Comparison of ENCODE assay signal across 18 cellular contexts in the genomic region with DNA sequence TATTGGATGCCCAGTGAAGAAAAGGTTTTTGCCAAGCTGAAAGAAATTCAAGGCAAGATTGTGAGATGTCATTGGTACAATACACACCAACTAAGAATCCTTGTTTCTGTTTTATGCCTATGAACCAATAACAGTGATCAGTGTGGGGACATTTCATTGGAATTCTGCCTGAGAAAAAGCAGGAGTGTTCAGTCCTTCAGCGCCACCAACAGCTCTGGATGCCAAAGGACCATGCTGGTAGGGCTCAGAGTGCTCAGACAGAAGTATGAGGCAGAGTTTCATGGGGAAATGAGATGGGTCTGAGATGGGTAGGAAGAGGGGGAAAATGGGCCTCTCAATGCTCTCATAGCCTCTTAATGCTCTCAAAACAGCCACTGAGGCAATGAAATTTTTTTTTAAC. TPM values are rescaled to one million over a fixed set of nuclear protein-coding genes. Genes with fewer than 3 reads are reported as not detected.
DNase-seq lines count a peak whose midpoint lies in the region; ATAC-seq and TF ChIP-seq lines count a peak whose summit lies in the region.
"Had no signal": no experiment of that assay in that cellular context is flagged by ENCODE, and none has a peak within 500 bp of the region (broad histone marks: within the 10 kb centered on the region; RNA-seq: fewer than 3 reads in every experiment).

No MANE protein-coding gene starts in this region.

- BruUV-seq in A673 (replicated peaks; lab: Mats Ljungman, UMichigan) (no TSS peak), HCT116 (replicated peaks; lab: Mats Ljungman, UMichigan) (no TSS peak)

- no peak for TF ChIP-seq POLR2A in HCT116 (IDR thresholded peaks at IDR 0.05; ENCODE audit: borderline replicate concordance, extremely low read depth, insufficient read depth, insufficient read length)

- POLR2A ChIA-PET in A673 (lab: Charles Lee; ENCODE audit: low non-redundant PET), result no interaction called here
- POLR2A ChIA-PET in HCT116 (lab: Charles Lee), result no interaction called here

- peak; percentile 37 for DNase-seq in A673 (ENCODE audit: low spot score)
- DNase-seq in HCT116 (ENCODE audit: low read depth, low spot score), result peak; percentile 7
- DNase-seq in RKO (ENCODE audit: low spot score), result peak; percentile 31
- no peak for DNase-seq in hepatocyte (ENCODE audit: low spot score)
- no peak for DNase-seq in activated naive CD8-positive, alpha-beta T cell treated with anti-CD3 and anti-CD28 coated beads, Interleukin-2, amount 50 U/mL, for 24 hours
- no peak for DNase-seq in immature natural killer cell
- DNase-seq in HFFc6, result no peak
- DNase-seq in stimulated activated naive CD4-positive, alpha-beta T cell (lab: John Stamatoyannopoulos, UW), result no peak
- DNase-seq: activated CD4-positive, alpha-beta T cell treated with anti-CD3 and anti-CD28 coated beads for 36 hours; activated CD8-positive, alpha-beta memory T cell treated with anti-CD3 and anti-CD28 coated beads, Interleukin-2, amount 50 U/mL, for 48 hours; activated naive CD4-positive, alpha-beta T cell treated with anti-CD3 and anti-CD28 coated beads, Interleukin-2, amount 50 U/mL, for 16 hours; effector CD8-positive, alpha-beta T cell; KBM-7; left lung; NCI-H524 treated with DMSO at 0.1 percent for 48 hours; posterior cingulate gyrus; stomach had no signal

- H3K9me2 ChIP-seq in HCT116 (ENCODE audit: insufficient read depth) (no peaks in the 10 kb centered on the region), hepatocyte (replicated peaks; ENCODE audit: insufficient read depth) (no peaks in the 10 kb centered on the region)

- no peaks in the 10 kb centered on the region for H3K36me3 ChIP-seq in A673 (ENCODE audit: insufficient read depth, low read length, poor library complexity, severe bottlenecking)
- no peaks in the 10 kb centered on the region for H3K36me3 ChIP-seq in HCT116 (ENCODE audit: control insufficient read depth in 1 of 2, insufficient read depth in 2 of 2, low read length in 2 of 2)
- H3K36me3 ChIP-seq in hepatocyte (replicated peaks; ENCODE audit: insufficient read depth, low read depth), result no peaks in the 10 kb centered on the region
- H3K36me3 ChIP-seq: left lung, stomach, vagina had no signal

- no peak overlapping the region for H3K9ac ChIP-seq in HCT116 (ENCODE audit: low read length)

- H4K20me1 ChIP-seq in HCT116 (ENCODE audit: insufficient read depth) (no peaks in the 10 kb centered on the region), hepatocyte (ENCODE audit: insufficient read depth, poor library complexity, severe bottlenecking) (no peaks in the 10 kb centered on the region)

- H3K27ac ChIP-seq in A673 (ENCODE audit: low read depth, low read length, poor library complexity, severe bottlenecking), result no peak overlapping the region
- H3K27ac ChIP-seq in HCT116 (ENCODE audit: low read depth, low read length), result no peak overlapping the region
- H3K27ac ChIP-seq in hepatocyte, result no peak overlapping the region
- H3K27ac ChIP-seq: left lung, vagina had no signal

- no peaks in the 10 kb centered on the region for H3K79me2 ChIP-seq in HCT116 (ENCODE audit: insufficient read depth, low read length)
- H3K79me2 ChIP-seq in hepatocyte, result no peaks in the 10 kb centered on the region

- H3K9me3 ChIP-seq in A673 (ENCODE audit: low read depth, low read length, poor library complexity, severe bottlenecking) (no peaks in the 10 kb centered on the region), HCT116 (ENCODE audit: control insufficient read depth in 1 of 2, insufficient read depth in 1 of 2, low read depth in 1 of 2, low read length in 2 of 2) (no peaks in the 10 kb centered on the region), hepatocyte (ENCODE audit: low read depth) (no peaks in the 10 kb centered on the region)
- H3K9me3 ChIP-seq: left lung, stomach, vagina had no signal

- CTCF ChIA-PET in A673 (lab: Charles Lee) (no interaction called here), HCT116 (lab: Charles Lee) (interaction anchor here (1.2 to 2.4 kb wide), 3 partner anchors 9 to 183 kb away, joined by 3 to 27 read pairs (median 5); no protein-coding TSS in a partner anchor)

- H3K27ac Mint-ChIP-seq in activated naive CD8-positive, alpha-beta T cell treated with anti-CD3 and anti-CD28 coated beads, Interleukin-2, amount 50 U/mL, for 24 hours, result no peak overlapping the region
- no peak overlapping the region for H3K27ac Mint-ChIP-seq in immature natural killer cell
- no peak overlapping the region for H3K27ac Mint-ChIP-seq in HFFc6

- H3K4me1 ChIP-seq in A673 (ENCODE audit: insufficient read depth, low read length, poor library complexity, severe bottlenecking) (peaks cover 8% of the 10 kb centered on the region), HCT116 (ENCODE audit: control insufficient read depth in 1 of 2, insufficient read depth in 2 of 2, low read length in 2 of 2) (peaks cover 0 to 12% of the 10 kb centered on the region in 2 experiments; a peak in 3 of 4 replicates), hepatocyte (ENCODE audit: insufficient read depth) (no peaks in the 10 kb centered on the region)

- H3K4me2 ChIP-seq in HCT116 (ENCODE audit: low read length) (0 out of 2 replicates have a peak overlapping the region, but pooled peaks have one; percentile 65), hepatocyte (peak overlapping the region; percentile 75)

- no peak for TF ChIP-seq RAD21 in HCT116 (IDR thresholded peaks at IDR 0.05; ENCODE audit: low read depth)

- no peaks in the 10 kb centered on the region for H3K27me3 ChIP-seq in A673 (replicated peaks; ENCODE audit: insufficient read depth, low read depth, low read length, poor library complexity)
- H3K27me3 ChIP-seq in HCT116 (ENCODE audit: insufficient read depth, low read length), result no peaks in the 10 kb centered on the region; the same call in 1 of the 2 replicates
- no peaks in the 10 kb centered on the region for H3K27me3 ChIP-seq in hepatocyte
- H3K27me3 ChIP-seq: vagina had no signal

- no peaks in the 10 kb centered on the region for H3K27me3 Mint-ChIP-seq in activated naive CD8-positive, alpha-beta T cell treated with anti-CD3 and anti-CD28 coated beads, Interleukin-2, amount 50 U/mL, for 24 hours
- H3K27me3 Mint-ChIP-seq in immature natural killer cell (ENCODE audit: low read depth in 3 of 3), result peaks cover 5 to 12% (median 7%) of the 10 kb centered on the region in 3 donors
- peaks cover 5% of the 10 kb centered on the region for H3K27me3 Mint-ChIP-seq in HFFc6 (ENCODE audit: insufficient read depth)

- H3K36me3 Mint-ChIP-seq in activated naive CD8-positive, alpha-beta T cell treated with anti-CD3 and anti-CD28 coated beads, Interleukin-2, amount 50 U/mL, for 24 hours (ENCODE audit: low read depth), result peaks cover 3% of the 10 kb centered on the region
- H3K36me3 Mint-ChIP-seq in immature natural killer cell (no peaks in the 10 kb centered on the region), HFFc6 (ENCODE audit: low read depth) (no peaks in the 10 kb centered on the region)

- intact Hi-C loops in A673 (cut with micrococcal nuclease; ENCODE audit: unreplicated experiment) (loop anchor here (10.0 kb wide), 1 partner anchor 923 kb away; no protein-coding TSS in a partner anchor), HCT116 (cut with micrococcal nuclease) (no loop called here)

- H3K4me3 ChIP-seq in A673 (ENCODE audit: low read depth, low read length, poor library complexity, severe bottlenecking) (no peak overlapping the region), HCT116 (replicated peaks in 1 of 2; ENCODE audit: low read depth in 1 of 2, low read length in 2 of 2) (no peak overlapping the region), hepatocyte (no peak overlapping the region)
- H3K4me3 ChIP-seq: left lung had no signal

- 84% methylated on average over 1 of the region's 1 CpG for WGBS in hepatocyte (ENCODE audit: low lambda C conversion rate, missing lambda C conversion rate)

- H2AFZ ChIP-seq in HCT116 (ENCODE audit: low read depth, low read length, poor library complexity, severe bottlenecking), result peak overlapping the region; percentile 89
- H2AFZ ChIP-seq in hepatocyte, result peak overlapping the region; percentile 72

- TF ChIP-seq CTCF in A673 (conservative IDR thresholded peaks at IDR 0.05; ENCODE audit: low read depth, low read length) (peak; percentile 34; the same call in 1 of the 2 replicates), HCT116 (IDR thresholded peaks at IDR 0.05 in 2 of 3, conservative IDR thresholded peaks at IDR 0.05 in 1 of 3; ENCODE audit: borderline replicate concordance in 1 of 3, insufficient read depth in 1 of 3, low read depth in 2 of 3, low read length in 2 of 3) (peak in 1 of 3 experiments; percentile 41; a peak in 2 of 6 replicates), hepatocyte (IDR thresholded peaks at IDR 0.05; ENCODE audit: poor library complexity) (peak; percentile 3), HFFc6 (IDR thresholded peaks at IDR 0.05) (no peak)

- H3K9me3 Mint-ChIP-seq in activated naive CD8-positive, alpha-beta T cell treated with anti-CD3 and anti-CD28 coated beads, Interleukin-2, amount 50 U/mL, for 24 hours, result no peaks in the 10 kb centered on the region
- H3K9me3 Mint-ChIP-seq in immature natural killer cell (peaks cover 0 to 2% (median 0%) of the 10 kb centered on the region in 6 donors), HFFc6 (no peaks in the 10 kb centered on the region)

- peak; percentile 70 for ATAC-seq in HCT116
- ATAC-seq in activated naive CD8-positive, alpha-beta T cell treated with anti-CD3 and anti-CD28 coated beads, Interleukin-2, amount 50 U/mL, for 24 hours, result no peak
- ATAC-seq: left lung had no signal

- no peak overlapping the region for H3K4me3 Mint-ChIP-seq in activated naive CD8-positive, alpha-beta T cell treated with anti-CD3 and anti-CD28 coated beads, Interleukin-2, amount 50 U/mL, for 24 hours
- H3K4me3 Mint-ChIP-seq in immature natural killer cell, result no peak overlapping the region
- no peak overlapping the region for H3K4me3 Mint-ChIP-seq in HFFc6

- RAD21 ChIA-PET in HCT116 (lab: Charles Lee; ENCODE audit: low non-redundant PET in 1 of 2, low total read pairs in 2 of 2, uncharacterized antibody in 2 of 2, unreplicated experiment in 2 of 2), result no interaction called here

- peaks cover 14% of the 10 kb centered on the region for H3K4me1 Mint-ChIP-seq in activated naive CD8-positive, alpha-beta T cell treated with anti-CD3 and anti-CD28 coated beads, Interleukin-2, amount 50 U/mL, for 24 hours
- H3K4me1 Mint-ChIP-seq in immature natural killer cell (peaks cover 11 to 12% of the 10 kb centered on the region in 2 donors), HFFc6 (ENCODE audit: low read depth) (peaks cover 14% of the 10 kb centered on the region)

RNA-seq across cellular contexts. Expression of a gene that starts 56.5 kb away (rescaled TPM):
- total RNA-seq in A673 (2021) (23.9 and 26.2 TPM in 2 replicates), HCT116 (2021; ENCODE audit: unreplicated experiment) (23.6 TPM), hepatocyte (26.1 and 29.8 TPM in 2 replicates)
- polyA plus RNA-seq in HCT116 (2012), result 4.0 and 6.1 TPM in 2 replicates
- polyA plus RNA-seq in hepatocyte (8.8 and 10.7 TPM in 2 replicates), immature natural killer cell (10 to 100 TPM; 12.6 to 20.8 (median 14.8) TPM)
- total RNA-seq in HFFc6 (2021; fragmentation: NEBNext Ultra II Directional; extraction: Animal tissue kit (Norgen Biotek cat#: 25700)), result 10 to 100 TPM; 15.6 to 20.1 (median 18.4) TPM

RNA-seq across cellular contexts. Expression of a gene that starts 56.6 kb away (rescaled TPM):
- total RNA-seq in A673 (2021), result 173 and 185 TPM in 2 replicates
- 132 TPM for total RNA-seq in HCT116 (2021; ENCODE audit: unreplicated experiment)
- 67.0 and 102 TPM in 2 replicates for polyA plus RNA-seq in HCT116 (2012)
- total RNA-seq in hepatocyte, result 178 and 190 TPM in 2 replicates
- polyA plus RNA-seq in hepatocyte, result 478 and 510 TPM in 2 replicates
- polyA plus RNA-seq in immature natural killer cell, result 100 to 1,000 TPM; 343 to 470 (median 345) TPM
- 100 to 1,000 TPM; 144 to 166 (median 161) TPM for total RNA-seq in HFFc6 (2021; fragmentation: NEBNext Ultra II Directional; extraction: Animal tissue kit (Norgen Biotek cat#: 25700))

Comparison
In these comparisons a context has a peak if more than half of its experiments do, and no peak if none do; other contexts are left out.
1. DNase-seq: peak in A673 (single experiment), HCT116 (single experiment) and RKO (single experiment); none in hepatocyte (single experiment), activated naive CD8-positive, alpha-beta T cell treated with anti-CD3 and anti-CD28 coated beads, Interleukin-2, amount 50 U/mL, for 24 hours (single experiment), immature natural killer cell (0 of 3), HFFc6 (single experiment) and stimulated activated naive CD4-positive, alpha-beta T cell (0 of 6).